Comparison of ENCODE assay signal across 10 cellular contexts in genomic region chr12:122106891-122107660, GRCh38. TPM values are rescaled to one million over a fixed set of nuclear protein-coding genes. Genes with fewer than 3 reads are reported as not detected.
DNase-seq lines count a peak whose midpoint lies in the region; ATAC-seq and TF ChIP-seq lines count a peak whose summit lies in the region.
"Had no signal": no experiment of that assay in that cellular context is flagged by ENCODE, and none has a peak within 500 bp of the region (broad histone marks: within the 10 kb centered on the region; RNA-seq: fewer than 3 reads in every experiment).

No MANE protein-coding gene starts in this region.

- intact Hi-C loops in ascending aorta (cut with DNase I): no loop called here

- ATAC-seq in RWPE2 (ENCODE audit: low read depth): peak; percentile 50; the same call in 2 of the 3 replicates

- H3K4me1 ChIP-seq in HEK293 (ENCODE audit: control insufficient read depth, insufficient read depth, low read length) (peaks cover 6% of the 10 kb centered on the region; the same call in 1 of the 2 replicates), RWPE2 (ENCODE audit: insufficient read depth, poor library complexity, severe bottlenecking) (peaks cover 40% of the 10 kb centered on the region), skeletal muscle satellite cell (ENCODE audit: control insufficient read depth, insufficient read depth, low read length) (peaks cover 54% of the 10 kb centered on the region), ascending aorta (peaks cover 0 to 2% of the 10 kb centered on the region in 2 donors)
- peaks cover 59% of the 10 kb centered on the region for H3K4me1 ChIP-seq in CD8-positive, alpha-beta memory T cell (ENCODE audit: insufficient read depth, low read length)

- peak overlapping the region; percentile 45 for H3K4me2 ChIP-seq in skeletal muscle satellite cell (ENCODE audit: low read length)

- H3K9me3 ChIP-seq in HEK293 (ENCODE audit: control insufficient read depth, insufficient read depth, low read depth, low read length): no peaks in the 10 kb centered on the region
- peaks cover 4% of the 10 kb centered on the region for H3K9me3 ChIP-seq in RWPE2 (ENCODE audit: severe bottlenecking)
- H3K9me3 ChIP-seq in skeletal muscle satellite cell (replicated peaks; ENCODE audit: low read length): no peaks in the 10 kb centered on the region
- no peaks in the 10 kb centered on the region for H3K9me3 ChIP-seq in CD8-positive, alpha-beta memory T cell (ENCODE audit: low read length)
- no peaks in the 10 kb centered on the region for H3K9me3 ChIP-seq in ascending aorta

- TF ChIP-seq CTCF in HEK293 (tag by site-specific recombination; IDR thresholded peaks at IDR 0.05) (no peak), RWPE2 (IDR thresholded peaks at IDR 0.05; ENCODE audit: poor library complexity, severe bottlenecking) (no peak), fibroblast of mammary gland (conservative IDR thresholded peaks at IDR 0.05; ENCODE audit: control insufficient read depth, insufficient read depth, low read depth, low read length) (no peak), ascending aorta (IDR thresholded peaks at IDR 0.05) (no peak)

- H3K4me3 Mint-ChIP-seq in CD8-positive, alpha-beta memory T cell: peak overlapping the region in 2 of 7 donors; percentile 9 to 32

- H3K4me1 Mint-ChIP-seq in CD8-positive, alpha-beta memory T cell: peaks cover 53 to 80% (median 73%) of the 10 kb centered on the region in 3 donors

- peaks cover 0 to 5% (median 4%) of the 10 kb centered on the region in 3 donors for H3K36me3 Mint-ChIP-seq in CD8-positive, alpha-beta memory T cell

- H3K36me3 ChIP-seq in HEK293 (ENCODE audit: control insufficient read depth in 2 of 2, insufficient read depth in 1 of 2, low read length in 2 of 2): no peaks in the 10 kb centered on the region; a peak in 1 of 3 replicates
- H3K36me3 ChIP-seq in RWPE2 (ENCODE audit: low read depth): peaks cover 13% of the 10 kb centered on the region
- peaks cover 10% of the 10 kb centered on the region for H3K36me3 ChIP-seq in skeletal muscle satellite cell (ENCODE audit: insufficient read depth, low read length)
- H3K36me3 ChIP-seq in CD8-positive, alpha-beta memory T cell (ENCODE audit: insufficient read depth, low read length): no peaks in the 10 kb centered on the region
- H3K36me3 ChIP-seq in ascending aorta: no peaks in the 10 kb centered on the region

- H3K9ac ChIP-seq in skeletal muscle satellite cell (ENCODE audit: low read depth, low read length): peak overlapping the region; percentile 37

- H3K4me3 ChIP-seq in HEK293 (ENCODE audit: low read depth, low read length) (no peak overlapping the region), RWPE2 (ENCODE audit: severe bottlenecking) (no peak overlapping the region), fibroblast of mammary gland (ENCODE audit: control insufficient read depth, low read depth, low read length) (no peak overlapping the region), skeletal muscle satellite cell (ENCODE audit: low read length) (peak overlapping the region; percentile 5), ascending aorta (no peak overlapping the region)
- H3K4me3 ChIP-seq in CD8-positive, alpha-beta memory T cell (ENCODE audit: low read length): no peak overlapping the region

- CTCF ChIA-PET in HEK293 (lab: Yijun Ruan, JAX): interaction anchor here (0.8 to 0.9 kb wide), 2 partner anchors 16 to 21 kb away, joined by 3 to 4 read pairs; no protein-coding TSS in a partner anchor
- CTCF ChIA-PET in CD8-positive, alpha-beta memory T cell (lab: Charles Lee): interaction anchor here (0.9 to 3.2 kb wide), 3 partner anchors 16 to 313 kb away, joined by 3 to 17 read pairs (median 5); no protein-coding TSS in a partner anchor

- no peak overlapping the region for H3K27ac ChIP-seq in HEK293 (ENCODE audit: extremely low read depth, low read depth, low read length)
- peak overlapping the region; percentile 89 for H3K27ac ChIP-seq in RWPE2 (ENCODE audit: poor library complexity, severe bottlenecking)
- H3K27ac ChIP-seq in CD8-positive, alpha-beta memory T cell (ENCODE audit: low read depth, low read length): no peak overlapping the region
- H3K27ac ChIP-seq in ascending aorta: no peak overlapping the region

- H3K27ac Mint-ChIP-seq in CD8-positive, alpha-beta memory T cell: peak overlapping the region in 2 of 8 donors; percentile 11 to 89
- H3K27ac Mint-ChIP-seq: IgD-negative memory B cell had no signal

- peaks cover 0 to 1% of the 10 kb centered on the region in 2 donors for H3K27me3 Mint-ChIP-seq in CD8-positive, alpha-beta memory T cell
- H3K27me3 Mint-ChIP-seq: IgD-negative memory B cell had no signal

- peaks cover 0 to 2% (median 0%) of the 10 kb centered on the region in 5 donors for H3K9me3 Mint-ChIP-seq in CD8-positive, alpha-beta memory T cell
- H3K9me3 Mint-ChIP-seq: IgD-negative memory B cell had no signal

- H3K27me3 ChIP-seq in RWPE2 (ENCODE audit: insufficient read depth, poor library complexity, severe bottlenecking) (no peaks in the 10 kb centered on the region), skeletal muscle satellite cell (ENCODE audit: control insufficient read depth, insufficient read depth, low read length) (no peaks in the 10 kb centered on the region), ascending aorta (no peaks in the 10 kb centered on the region)
- no peaks in the 10 kb centered on the region for H3K27me3 ChIP-seq in CD8-positive, alpha-beta memory T cell (ENCODE audit: insufficient read depth, low read length, poor library complexity, severe bottlenecking)

- no peak for DNase-seq in RWPE2 (ENCODE audit: low spot score)
- DNase-seq in fibroblast of mammary gland (ENCODE audit: low read depth): peak; percentile 78
- no peak for DNase-seq in KG1 (lab: John Stamatoyannopoulos, UW)
- no peak for DNase-seq in CD8-positive, alpha-beta memory T cell
- no peak for DNase-seq in NCI-H82 treated with DMSO at 0.1 percent for 48 hours (lab: John Stamatoyannopoulos, UW; ENCODE audit: unreplicated experiment)
- no peak for DNase-seq in ascending aorta (ENCODE audit: low spot score in 2 of 2)
- DNase-seq: activated CD4-positive, alpha-beta T cell treated with anti-CD3 and anti-CD28 coated beads for 48 hours had no signal

- POLR2A ChIA-PET in HEK293 (lab: Yijun Ruan, JAX): interaction anchor here (0.6 kb wide), 1 partner anchor 198 kb away, joined by 5 read pairs; no protein-coding TSS in a partner anchor
- POLR2A ChIA-PET in CD8-positive, alpha-beta memory T cell (lab: Charles Lee): interaction anchor here (0.9 kb wide), 1 partner anchor 8 kb away, joined by 3 read pairs; no protein-coding TSS in a partner anchor

TF ChIP-seq in HEK293, 187 proteins besides CTCF, POLR2A, EP300 and RAD21:
- peak; percentile 33; the same call in 1 of the 2 replicates for TF ChIP-seq OSR2 (tag by site-specific recombination; IDR thresholded peaks at IDR 0.05)
- TF ChIP-seq ZNF48 (tag by site-specific recombination; IDR thresholded peaks at IDR 0.05): no peak
- TF ChIP-seq, protein P1, sequence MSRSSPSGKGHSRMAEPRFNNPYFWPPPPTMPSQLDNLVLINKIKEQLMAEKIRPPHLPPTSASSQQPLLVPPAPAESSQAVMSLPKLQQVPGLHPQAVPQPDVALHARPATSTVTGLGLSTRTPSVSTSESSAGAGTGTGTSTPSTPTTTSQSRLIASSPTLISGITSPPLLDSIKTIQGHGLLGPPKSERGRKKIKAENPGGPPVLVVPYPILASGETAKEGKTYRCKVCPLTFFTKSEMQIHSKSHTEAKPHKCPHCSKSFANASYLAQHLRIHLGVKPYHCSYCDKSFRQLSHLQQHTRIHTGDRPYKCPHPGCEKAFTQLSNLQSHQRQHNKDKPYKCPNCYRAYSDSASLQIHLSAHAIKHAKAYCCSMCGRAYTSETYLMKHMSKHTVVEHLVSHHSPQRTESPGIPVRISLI (tag by site-specific recombination; IDR thresholded peaks at IDR 0.05): no peak
- peak; percentile 72 for TF ChIP-seq GLIS1 (tag by site-specific recombination; IDR thresholded peaks at IDR 0.05)
- peak; percentile 53; the same call in 1 of the 2 replicates for TF ChIP-seq ZFP69B (tag by site-specific recombination; IDR thresholded peaks at IDR 0.05)
- TF ChIP-seq ZIC2 (tag by site-specific recombination; IDR thresholded peaks at IDR 0.05): peak; percentile 94
TF ChIP-seq in HEK293: peak in this region for 4.

RNA-seq across cellular contexts. Expression of gene MLXIP, which starts 28.5 kb away (rescaled TPM):
- 12.0 and 17.0 TPM in 2 replicates for total RNA-seq in skeletal muscle satellite cell (2012; rRNA removed)
- 10 to 100 TPM; 32.1 to 33.9 TPM for total RNA-seq in CD8-positive, alpha-beta memory T cell
- polyA plus RNA-seq in CD8-positive, alpha-beta memory T cell: 18.3 TPM
- 62.3 TPM for total RNA-seq in ascending aorta
